8 cellular contexts compared by ENCODE assay signal in the genomic region with DNA sequence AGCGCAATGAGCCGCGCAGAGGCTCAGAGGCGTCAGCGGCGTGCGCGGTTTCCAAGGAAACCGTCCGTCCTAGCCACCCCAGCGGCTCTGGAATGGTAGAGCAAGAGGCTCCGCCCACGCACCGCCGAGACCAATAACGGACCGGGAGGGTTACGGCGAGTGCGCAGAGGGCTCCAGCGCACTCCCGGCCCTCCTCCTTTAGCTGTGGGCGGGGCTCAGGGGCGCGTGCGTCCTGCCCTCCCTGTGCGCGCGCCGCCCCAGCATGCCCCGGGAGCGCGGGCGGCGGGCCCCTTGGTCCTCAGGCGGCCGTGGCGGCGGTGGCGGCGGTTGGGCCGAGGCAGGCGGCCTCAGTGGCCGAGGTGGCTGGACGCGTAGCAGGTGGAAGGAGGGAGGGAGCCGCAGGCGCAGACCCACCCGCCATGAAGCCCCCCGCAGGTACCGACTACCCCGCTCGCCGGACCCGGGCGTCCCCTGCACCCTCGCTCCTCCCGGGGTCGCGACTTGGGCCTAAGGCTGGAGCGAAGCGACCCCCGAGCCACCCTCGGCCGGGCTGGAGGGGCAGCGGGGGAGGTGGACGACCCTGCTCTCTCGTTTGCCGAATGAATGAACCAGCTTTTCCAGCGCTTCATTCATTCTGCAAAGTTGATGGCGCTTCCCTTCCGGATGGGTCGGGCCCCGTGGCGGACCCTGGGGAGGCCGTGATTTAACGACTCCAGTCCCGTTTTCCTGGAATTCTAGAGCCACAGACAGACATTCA. TPM values are rescaled to one million over a fixed set of nuclear protein-coding genes. Genes with fewer than 3 reads are reported as not detected.
DNase-seq lines count a peak whose midpoint lies in the region; ATAC-seq and TF ChIP-seq lines count a peak whose summit lies in the region.

A gene (plus strand): TSS at position 260 of the 757 bp plus-strand sequence. CDS start 160 bp downstream, at position 420.

- peaks cover 9% of the 10 kb centered on the region for H3K4me1 ChIP-seq in ovary (ENCODE audit: insufficient read depth)
- peaks cover 44 to 46% of the 10 kb centered on the region in 2 donors for H3K4me1 ChIP-seq in thyroid gland

- H3K27me3 ChIP-seq in ovary (no peaks in the 10 kb centered on the region), thyroid gland (no peaks in the 10 kb centered on the region)

- DNase-seq in GM10266 (ENCODE audit: extremely low spot score) (peak; percentile 99), NCI-H1417 (lab: John Stamatoyannopoulos, UW) (peak; percentile 99 to 100 (median 100)), SW 1271 (lab: John Stamatoyannopoulos, UW) (peak; percentile 91 to 98), Right ventricle myocardium inferior (ENCODE audit: missing footprints) (peak; percentile 100), ovary (peak; percentile 98 to 99 (median 99)), thyroid gland (peak; percentile 100)
- peak; percentile 99 for DNase-seq in activated naive CD8-positive, alpha-beta T cell treated with anti-CD3 and anti-CD28 coated beads, Interleukin-2, amount 50 U/mL, for 16 hours (ENCODE audit: low read depth, low spot score)

- H3K27ac ChIP-seq in ovary (no peak within 1 kb of the TSS), thyroid gland (peak within 1 kb of the TSS; percentile 12 to 61 (median 53))

- H3K4me3 ChIP-seq in ovary (peak within 1 kb of the TSS; percentile 95), thyroid gland (replicated peaks in 1 of 3) (peak within 1 kb of the TSS; percentile 58 to 74 (median 68))

- intact Hi-C loops in Right ventricle myocardium inferior (cut with DNase I) (no loop called here), ovary (cut with DNase I) (no loop called here), thyroid gland (cut with DNase I) (no loop called here)

- TF ChIP-seq CTCF in GM10266 (IDR thresholded peaks at IDR 0.05; ENCODE audit: control insufficient read depth, insufficient read depth, low read depth, missing control alignments) (no peak), ovary (IDR thresholded peaks at IDR 0.05) (peak in 1 of 3 donors; percentile 18), thyroid gland (IDR thresholded peaks at IDR 0.05) (peak in 1 of 6 experiments; percentile 7)

- H3K9me3 ChIP-seq in ovary: no peaks in the 10 kb centered on the region
- no peaks in the 10 kb centered on the region for H3K9me3 ChIP-seq in thyroid gland

- H3K36me3 ChIP-seq in ovary: no peaks in the 10 kb centered on the region
- no peaks in the 10 kb centered on the region for H3K36me3 ChIP-seq in thyroid gland

- no peak for TF ChIP-seq EP300 in ovary (IDR thresholded peaks at IDR 0.05)

- ATAC-seq in HG02678 (IDR thresholded peaks at IDR 0.05; ENCODE audit: unreplicated experiment): peak; percentile 61
- peak; percentile 94 for ATAC-seq in Right ventricle myocardium inferior

- peak; percentile 57 for TF ChIP-seq POLR2A in ovary (IDR thresholded peaks at IDR 0.05)
- peak in 1 of 2 donors; percentile 67 for TF ChIP-seq POLR2A in thyroid gland (IDR thresholded peaks at IDR 0.05)

- 0 to 1% (median 0%) methylated on average over 53 to 78 of the region's 78 CpGs for WGBS in ovary, 3 donors
- 1% methylated on average over 16 to 33 of the region's 78 CpGs for WGBS in thyroid gland, 2 donors

RNA-seq across cellular contexts. Expression of the gene that starts here (rescaled TPM):
- total RNA-seq in Right ventricle myocardium inferior (54.8 TPM), ovary (10 to 100 TPM; 26.2 to 54.7 (median 39.5) TPM), thyroid gland (10 to 100 TPM; 29.7 to 79.0 (median 58.9) TPM)
- polyA plus RNA-seq in ovary: 10 to 100 TPM; 11.3 to 44.3 TPM

Comparison
In these comparisons a context has a peak if more than half of its experiments do, and no peak if none do; other contexts are left out.
1. H3K27ac ChIP-seq: peak in thyroid gland (3 of 3); none in ovary (0 of 2).
2. Peak in every context shown above with its lines, with median percentiles within 50 percentile points of each other: DNase-seq.